In the genomic region with DNA sequence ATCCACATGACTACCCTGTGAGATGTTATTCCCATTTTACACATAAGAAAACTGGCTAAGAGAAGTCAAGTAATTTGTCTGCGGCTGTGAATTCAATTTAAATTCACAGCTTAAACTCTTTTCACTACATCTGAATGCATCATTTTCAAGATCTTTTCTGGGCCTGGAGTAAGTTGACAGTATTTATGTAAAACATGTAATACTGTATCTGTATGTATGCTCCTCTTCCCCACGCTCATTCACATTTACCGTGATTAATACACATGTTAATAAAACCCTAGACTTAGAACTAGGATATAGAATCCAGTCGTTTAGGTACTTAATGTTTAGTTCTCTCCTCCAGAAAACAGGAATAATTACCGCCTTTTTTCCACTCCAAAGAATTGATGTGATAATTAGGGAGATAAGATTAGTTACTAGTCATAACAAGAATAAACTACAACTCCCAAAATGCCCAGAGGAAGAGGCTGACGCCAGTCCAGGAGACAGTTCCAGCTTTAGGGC, we compare ENCODE assay signal across 8 cellular contexts. TPM values are rescaled to one million over a fixed set of nuclear protein-coding genes. Genes with fewer than 3 reads are reported as not detected.
A peak's percentile ranks its signal among the peaks of the same experiment; 100 is the strongest.
DNase-seq lines count a peak whose midpoint lies in the region; ATAC-seq and TF ChIP-seq lines count a peak whose summit lies in the region.

No MANE protein-coding gene starts in this region.

- H3K4me3 Mint-ChIP-seq in Caco-2 (ENCODE audit: unreplicated experiment), result peak overlapping the region; percentile 100

- peaks cover 36% of the 10 kb centered on the region for H3K4me1 Mint-ChIP-seq in Caco-2 (ENCODE audit: low read depth, unreplicated experiment)

- no peak for TF ChIP-seq CTCF in Caco-2 (IDR thresholded peaks at IDR 0.05; ENCODE audit: insufficient read depth in 1 of 2, low read depth in 1 of 2, low read length in 1 of 2, severe bottlenecking in 1 of 2, unreplicated experiment in 1 of 2)
- TF ChIP-seq CTCF in breast epithelium (IDR thresholded peaks at IDR 0.05), result no peak
- no peak for TF ChIP-seq CTCF in neutrophil (IDR thresholded peaks at IDR 0.05)

- peaks cover 9% of the 10 kb centered on the region for H3K4me1 ChIP-seq in Caco-2
- H3K4me1 ChIP-seq in breast epithelium, result no peaks in the 10 kb centered on the region
- peaks cover 42 to 43% of the 10 kb centered on the region in 2 experiments for H3K4me1 ChIP-seq in neutrophil (ENCODE audit: control insufficient read depth in 1 of 2, insufficient read depth in 1 of 2, low read depth in 1 of 2, low read length in 1 of 2)

- H3K9me3 ChIP-seq in Caco-2 (no peaks in the 10 kb centered on the region), breast epithelium (no peaks in the 10 kb centered on the region), neutrophil (no peaks in the 10 kb centered on the region)

- H3K9me3 Mint-ChIP-seq in Caco-2 (ENCODE audit: unreplicated experiment), result no peaks in the 10 kb centered on the region

- H3K27me3 Mint-ChIP-seq in Caco-2 (ENCODE audit: insufficient read depth, unreplicated experiment), result no peaks in the 10 kb centered on the region

- ATAC-seq in HG02763 (IDR thresholded peaks at IDR 0.05; ENCODE audit: unreplicated experiment) (no peak), HG03521 (IDR thresholded peaks at IDR 0.05; ENCODE audit: unreplicated experiment) (no peak), GM18498 (IDR thresholded peaks at IDR 0.05; ENCODE audit: unreplicated experiment) (no peak)

- peaks cover 7% of the 10 kb centered on the region for H3K36me3 Mint-ChIP-seq in Caco-2 (ENCODE audit: insufficient read depth, unreplicated experiment)

- peak overlapping the region; percentile 98 for H3K27ac Mint-ChIP-seq in Caco-2 (ENCODE audit: unreplicated experiment)

- H3K4me3 ChIP-seq in Caco-2 (ENCODE audit: low read depth, low read length) (no peak overlapping the region), breast epithelium (peak overlapping the region in 2 of 3 donors; percentile 90 to 91), neutrophil (ENCODE audit: low read depth in 1 of 2, low read length in 1 of 2) (peak overlapping the region; percentile 82 to 97)

- H3K27me3 ChIP-seq in Caco-2 (replicated peaks; ENCODE audit: control insufficient read depth, insufficient read depth, low read length) (no peaks in the 10 kb centered on the region), breast epithelium (no peaks in the 10 kb centered on the region), neutrophil (no peaks in the 10 kb centered on the region)

- H3K27ac ChIP-seq in breast epithelium (peak overlapping the region in 1 of 2 donors; percentile 89), neutrophil (peak overlapping the region; percentile 79)

- H3K36me3 ChIP-seq in Caco-2 (ENCODE audit: control insufficient read depth, insufficient read depth, low read length), result no peaks in the 10 kb centered on the region
- no peaks in the 10 kb centered on the region for H3K36me3 ChIP-seq in breast epithelium
- no peaks in the 10 kb centered on the region for H3K36me3 ChIP-seq in neutrophil

- no peak for TF ChIP-seq EP300 in Ishikawa (IDR thresholded peaks at IDR 0.05; ENCODE audit: borderline replicate concordance)

- POLR2A ChIA-PET in Caco-2 (lab: Charles Lee), result interaction anchor here (0.5 to 0.6 kb wide), 2 partner anchors 14 to 512 kb away, joined by 3 to 4 read pairs; no protein-coding TSS in a partner anchor

- no TSS peak for BruUV-seq in Caco-2 (replicated peaks; lab: Mats Ljungman, UMichigan)

- TF ChIP-seq POLR2A in breast epithelium (IDR thresholded peaks at IDR 0.05), result no peak

- intact Hi-C loops in Caco-2 (cut with micrococcal nuclease; ENCODE audit: unreplicated experiment), result loop anchor here (1.0 to 10.0 kb wide), 2 partner anchors 32 to 87 kb away; no protein-coding TSS in a partner anchor
- intact Hi-C loops in breast epithelium (cut with DNase I; ENCODE audit: low total_unique reads), result no loop called here

- CTCF ChIA-PET in Caco-2 (lab: Charles Lee), result interaction anchor here (0.5 to 0.6 kb wide), 2 partner anchors 612 to 727 kb away, joined by 3 to 5 read pairs; no protein-coding TSS in a partner anchor

- DNase-seq in Caco-2 (no peak), breast epithelium (ENCODE audit: low spot score in 2 of 2) (no peak), hippocampal formation (lab: John Stamatoyannopoulos, UW) (no peak)

- no peak for TF ChIP-seq RAD21 in Ishikawa (IDR thresholded peaks at IDR 0.05; ENCODE audit: low read depth)

TF ChIP-seq in Ishikawa, 13 proteins besides CTCF, POLR2A, EP300 and RAD21:
- TF ChIP-seq CREB1 (IDR thresholded peaks at IDR 0.05; ENCODE audit: low read depth) (peak; percentile 90), NFIC (IDR thresholded peaks at IDR 0.05) (0 out of 2 replicates have a peak, but pooled peaks have one; percentile 55), FOXM1 (IDR thresholded peaks at IDR 0.05; ENCODE audit: borderline replicate concordance, low read depth) (no peak), CEBPB (IDR thresholded peaks at IDR 0.05) (0 out of 2 replicates have a peak, but pooled peaks have one; percentile 61)
- TF ChIP-seq, protein P1, sequence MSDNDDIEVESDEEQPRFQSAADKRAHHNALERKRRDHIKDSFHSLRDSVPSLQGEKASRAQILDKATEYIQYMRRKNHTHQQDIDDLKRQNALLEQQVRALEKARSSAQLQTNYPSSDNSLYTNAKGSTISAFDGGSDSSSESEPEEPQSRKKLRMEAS (IDR thresholded peaks at IDR 0.05), result no peak
- TF ChIP-seq, protein P2, sequence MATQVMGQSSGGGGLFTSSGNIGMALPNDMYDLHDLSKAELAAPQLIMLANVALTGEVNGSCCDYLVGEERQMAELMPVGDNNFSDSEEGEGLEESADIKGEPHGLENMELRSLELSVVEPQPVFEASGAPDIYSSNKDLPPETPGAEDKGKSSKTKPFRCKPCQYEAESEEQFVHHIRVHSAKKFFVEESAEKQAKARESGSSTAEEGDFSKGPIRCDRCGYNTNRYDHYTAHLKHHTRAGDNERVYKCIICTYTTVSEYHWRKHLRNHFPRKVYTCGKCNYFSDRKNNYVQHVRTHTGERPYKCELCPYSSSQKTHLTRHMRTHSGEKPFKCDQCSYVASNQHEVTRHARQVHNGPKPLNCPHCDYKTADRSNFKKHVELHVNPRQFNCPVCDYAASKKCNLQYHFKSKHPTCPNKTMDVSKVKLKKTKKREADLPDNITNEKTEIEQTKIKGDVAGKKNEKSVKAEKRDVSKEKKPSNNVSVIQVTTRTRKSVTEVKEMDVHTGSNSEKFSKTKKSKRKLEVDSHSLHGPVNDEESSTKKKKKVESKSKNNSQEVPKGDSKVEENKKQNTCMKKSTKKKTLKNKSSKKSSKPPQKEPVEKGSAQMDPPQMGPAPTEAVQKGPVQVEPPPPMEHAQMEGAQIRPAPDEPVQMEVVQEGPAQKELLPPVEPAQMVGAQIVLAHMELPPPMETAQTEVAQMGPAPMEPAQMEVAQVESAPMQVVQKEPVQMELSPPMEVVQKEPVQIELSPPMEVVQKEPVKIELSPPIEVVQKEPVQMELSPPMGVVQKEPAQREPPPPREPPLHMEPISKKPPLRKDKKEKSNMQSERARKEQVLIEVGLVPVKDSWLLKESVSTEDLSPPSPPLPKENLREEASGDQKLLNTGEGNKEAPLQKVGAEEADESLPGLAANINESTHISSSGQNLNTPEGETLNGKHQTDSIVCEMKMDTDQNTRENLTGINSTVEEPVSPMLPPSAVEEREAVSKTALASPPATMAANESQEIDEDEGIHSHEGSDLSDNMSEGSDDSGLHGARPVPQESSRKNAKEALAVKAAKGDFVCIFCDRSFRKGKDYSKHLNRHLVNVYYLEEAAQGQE (IDR thresholded peaks at IDR 0.05; ENCODE audit: low read depth), result no peak

RNA-seq across cellular contexts. Expression of a gene that starts 0.4 kb away (rescaled TPM):
- 16.4 and 22.4 TPM in 2 replicates for total RNA-seq in Caco-2 (2022)
- 100 to 1,000 TPM in 1 of 3 donors, 10 to 100 TPM in 2; 76.4 to 123 (median 90.7) TPM for total RNA-seq in breast epithelium

RNA-seq across cellular contexts. Expression of a gene that starts 6.3 kb away (rescaled TPM):
- total RNA-seq in Caco-2 (2022), result 53.4 and 59.3 TPM in 2 replicates
- 1 to 10 TPM; 1.4 to 6.0 (median 2.6) TPM for total RNA-seq in breast epithelium
